Comparison of ENCODE assay signal across 12 cellular contexts in genomic region chr11:132962026-132962425, GRCh38.
DNase-seq lines count a peak whose midpoint lies in the region; TF ChIP-seq lines count a peak whose summit lies in the region.
"Had no signal": no experiment of that assay in that cellular context is flagged by ENCODE, and none has a peak within 500 bp of the region (broad histone marks: within the 10 kb centered on the region; RNA-seq: fewer than 3 reads in every experiment).

No MANE protein-coding gene starts in this region.

- CTCF ChIA-PET in activated naive CD4-positive, alpha-beta T cell treated with anti-CD3 and anti-CD28 coated beads for 36 hours (lab: Charles Lee): no interaction called here

- H3K4me3 ChIP-seq in spleen: no peak overlapping the region

- peaks cover 2% of the 10 kb centered on the region for H3K27me3 Mint-ChIP-seq in activated naive CD4-positive, alpha-beta T cell treated with anti-CD3 and anti-CD28 coated beads for 36 hours (ENCODE audit: low read depth)
- H3K27me3 Mint-ChIP-seq: activated naive CD8-positive, alpha-beta T cell had no signal

- H3K36me3 Mint-ChIP-seq in activated naive CD4-positive, alpha-beta T cell treated with anti-CD3 and anti-CD28 coated beads for 36 hours (ENCODE audit: low read depth): no peaks in the 10 kb centered on the region
- H3K36me3 Mint-ChIP-seq: activated naive CD8-positive, alpha-beta T cell had no signal

- no peak overlapping the region for H3K4me3 Mint-ChIP-seq in activated naive CD4-positive, alpha-beta T cell treated with anti-CD3 and anti-CD28 coated beads for 36 hours
- H3K4me3 Mint-ChIP-seq: activated naive CD8-positive, alpha-beta T cell had no signal

- no peak for TF ChIP-seq POLR2A in spleen (IDR thresholded peaks at IDR 0.05)

- DNase-seq in GM04504 (ENCODE audit: low read depth) (peak; percentile 94), amygdala (lab: John Stamatoyannopoulos, UW) (peak in 39 of 56 donors; percentile 18 to 82 (median 47)), head of caudate nucleus (peak in 38 of 42 donors; percentile 14 to 85 (median 56)), substantia nigra (lab: John Stamatoyannopoulos, UW) (peak in 14 of 49 donors; percentile 14 to 66 (median 38)), NCI-H526 treated with DMSO at 0.1 percent for 48 hours (lab: John Stamatoyannopoulos, UW) (no peak), spleen (no peak)
- no peak for DNase-seq in activated naive CD4-positive, alpha-beta T cell treated with anti-CD3 and anti-CD28 coated beads for 36 hours
- DNase-seq: activated CD8-positive, alpha-beta memory T cell treated with anti-CD3 and anti-CD28 coated beads for 24 hours; DMS53; stimulated activated CD4-positive, alpha-beta T cell treated with anti-CD3 and anti-CD28 coated beads, Interleukin-12 subunit alpha, Interleukin-12 subunit beta, amount 100 ng/mL, for 4 hours; stimulated activated CD8-positive, alpha-beta memory T cell treated with anti-CD3 and anti-CD28 coated beads, Interleukin-4, amount 100 ng/mL, for 48 hours had no signal

- 60 to 78% (median 67%) methylated on average over 6 of the region's 6 CpGs for WGBS in spleen, 5 donors

- H3K36me3 ChIP-seq in spleen: no peaks in the 10 kb centered on the region

- H3K4me1 ChIP-seq in spleen: peaks cover 0 to 7% (median 0%) of the 10 kb centered on the region in 6 donors

- no peaks in the 10 kb centered on the region for H3K27me3 ChIP-seq in spleen (replicated peaks in 1 of 7)

- H3K9me3 ChIP-seq in spleen: peaks cover 0 to 15% (median 4%) of the 10 kb centered on the region in 8 donors

- H3K4me1 Mint-ChIP-seq in activated naive CD4-positive, alpha-beta T cell treated with anti-CD3 and anti-CD28 coated beads for 36 hours (ENCODE audit: low read depth): no peaks in the 10 kb centered on the region

- H3K9me3 Mint-ChIP-seq in activated naive CD4-positive, alpha-beta T cell treated with anti-CD3 and anti-CD28 coated beads for 36 hours: no peaks in the 10 kb centered on the region

- no peak overlapping the region for H3K27ac Mint-ChIP-seq in activated naive CD4-positive, alpha-beta T cell treated with anti-CD3 and anti-CD28 coated beads for 36 hours
- H3K27ac Mint-ChIP-seq: activated naive CD8-positive, alpha-beta T cell had no signal

- H3K27ac ChIP-seq in substantia nigra (ENCODE audit: low read depth, low read length, poor library complexity, severe bottlenecking) (peak overlapping the region; percentile 46), spleen (no peak overlapping the region)

- TF ChIP-seq CTCF in spleen (IDR thresholded peaks at IDR 0.05 in 8 of 11, conservative IDR thresholded peaks at IDR 0.05 in 3 of 11): no peak

- intact Hi-C loops in head of caudate nucleus (cut with DNase I) (no loop called here), spleen (cut with DNase I; ENCODE audit: low total_unique reads) (no loop called here)
- intact Hi-C loops in activated naive CD4-positive, alpha-beta T cell treated with anti-CD3 and anti-CD28 coated beads for 36 hours (cut with micrococcal nuclease): no loop called here

Comparison
In these comparisons a context has a peak if more than half of its experiments do, and no peak if none do; other contexts are left out.
1. DNase-seq: peak in GM04504 (single experiment), amygdala (39 of 56) and head of caudate nucleus (38 of 42); none in NCI-H526 treated with DMSO at 0.1 percent for 48 hours (single experiment), activated naive CD4-positive, alpha-beta T cell treated with anti-CD3 and anti-CD28 coated beads for 36 hours (single experiment) and spleen (single experiment).